10 cellular contexts compared by ENCODE assay signal in the genomic region with DNA sequence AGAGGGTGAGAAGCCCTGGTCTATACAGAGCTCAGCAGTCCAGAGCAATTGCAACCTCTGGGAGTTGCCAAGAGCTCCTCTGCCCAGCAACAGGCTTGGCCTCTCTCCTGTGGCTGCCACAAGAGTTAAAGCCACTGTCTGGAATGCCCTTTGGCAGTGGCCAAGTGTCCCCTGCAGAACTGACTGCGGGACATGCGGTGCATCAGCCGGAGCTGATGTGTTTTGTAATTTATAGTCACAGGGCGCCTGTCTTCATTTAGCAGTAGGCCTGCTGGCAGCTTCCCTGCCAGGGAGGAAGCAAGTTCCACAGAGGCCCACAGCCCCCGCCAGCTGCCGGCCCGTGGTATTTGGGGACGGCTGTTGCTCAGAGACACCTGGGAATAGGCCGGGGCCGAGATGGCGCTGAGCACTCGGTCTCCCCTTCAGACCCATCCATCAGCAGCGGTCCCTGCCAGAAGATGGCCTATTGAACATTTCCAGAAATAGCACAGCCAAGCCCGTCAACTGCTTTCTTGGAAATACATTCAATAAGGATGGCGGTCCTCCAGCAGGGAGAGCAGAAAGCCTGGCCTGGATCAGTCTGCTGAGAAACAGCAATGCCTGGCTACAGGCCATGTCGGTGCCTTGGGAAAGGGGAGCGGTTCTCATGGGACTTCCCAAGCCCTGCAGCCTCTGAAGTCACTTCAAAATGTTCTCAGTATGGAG.
DNase-seq lines count a peak whose midpoint lies in the region; TF ChIP-seq lines count a peak whose summit lies in the region.
"Had no signal": no experiment of that assay in that cellular context is flagged by ENCODE, and none has a peak within 500 bp of the region (broad histone marks: within the 10 kb centered on the region; RNA-seq: fewer than 3 reads in every experiment).

No MANE protein-coding gene starts in this region.

- no peak for TF ChIP-seq POLR2A in lower leg skin (IDR thresholded peaks at IDR 0.05)
- no peak for TF ChIP-seq POLR2A in stomach (IDR thresholded peaks at IDR 0.05)

- H3K36me3 ChIP-seq in MG63 (no peaks in the 10 kb centered on the region), stomach (no peaks in the 10 kb centered on the region)

- no peaks in the 10 kb centered on the region for H3K27me3 ChIP-seq in MG63
- H3K27me3 ChIP-seq in dorsolateral prefrontal cortex, result no peaks in the 10 kb centered on the region
- H3K27me3 ChIP-seq in stomach, result no peaks in the 10 kb centered on the region

- H3K27ac ChIP-seq in dorsolateral prefrontal cortex, result peak overlapping the region in 55 of 59 donors; percentile 12 to 85 (median 67)
- H3K27ac ChIP-seq in stomach, result peak overlapping the region in 4 of 5 donors; percentile 59 to 84 (median 72)
- no peak overlapping the region for H3K27ac ChIP-seq in RWPE1

- H3K9me3 ChIP-seq in MG63 (no peaks in the 10 kb centered on the region), stomach (no peaks in the 10 kb centered on the region)

- H3K4me3 ChIP-seq in MG63, result no peak overlapping the region
- peak overlapping the region in 41 of 59 donors; percentile 1 to 51 (median 27) for H3K4me3 ChIP-seq in dorsolateral prefrontal cortex
- no peak overlapping the region for H3K4me3 ChIP-seq in lower leg skin (ENCODE audit: low read depth, poor library complexity, severe bottlenecking)
- no peak overlapping the region for H3K4me3 ChIP-seq in stomach

- POLR2A ChIA-PET in RWPE1 (lab: Yijun Ruan, JAX; ENCODE audit: low non-redundant PET), result no interaction called here

- peak; percentile 82 for TF ChIP-seq EP300 in stomach (IDR thresholded peaks at IDR 0.05)

- DNase-seq in MG63 (peak; percentile 70), dorsolateral prefrontal cortex (peak; percentile 24 to 79 (median 72)), lower leg skin (ENCODE audit: low spot score in 2 of 2) (peak; percentile 68 to 91), stomach (no peak), NCI-H146 (lab: John Stamatoyannopoulos, UW) (no peak), RWPE1 (ENCODE audit: low spot score) (no peak), kidney glomerular epithelial cell (lab: John Stamatoyannopoulos, UW) (no peak)
- DNase-seq in stimulated activated CD4-positive, alpha-beta T cell treated with anti-CD3 and anti-CD28 coated beads, Interleukin-15, amount 100 ng/mL, for 24 hours, result no peak
- DNase-seq: dermis blood vessel endothelial cell, NCI-H2029 had no signal

- CTCF ChIA-PET in RWPE1 (lab: Yijun Ruan, JAX), result interaction anchor here (0.6 to 0.7 kb wide), 2 partner anchors 40 to 122 kb away, joined by 3 read pairs; no protein-coding TSS in a partner anchor

- peaks cover 0 to 36% (median 22%) of the 10 kb centered on the region in 4 donors for H3K4me1 ChIP-seq in stomach

- WGBS in lower leg skin, 2 donors, result 19 to 21% methylated on average over 15 to 16 of the region's 17 CpGs
- 38 to 69% (median 58%) methylated on average over 14 to 17 of the region's 17 CpGs for WGBS in stomach, 5 donors

- intact Hi-C loops in dorsolateral prefrontal cortex (cut with DNase I), result loop anchor here in 1 of 2 donors (5.0 kb wide), 2 partner anchors 77 to 83 kb away; no protein-coding TSS in a partner anchor
- intact Hi-C loops in lower leg skin (cut with DNase I; ENCODE audit: low total_unique reads), result no loop called here
- intact Hi-C loops in stomach (cut with DNase I; ENCODE audit: low total_unique reads), result no loop called here

- TF ChIP-seq CTCF in dorsolateral prefrontal cortex (IDR thresholded peaks at IDR 0.05 in 54 of 56, conservative IDR thresholded peaks at IDR 0.05 in 2 of 56; ENCODE audit: low read depth in 1 of 56, partially characterized antibody in 56 of 56) (peak in 2 of 56 donors; percentile 9 to 10), lower leg skin (IDR thresholded peaks at IDR 0.05) (no peak), stomach (IDR thresholded peaks at IDR 0.05) (no peak), RWPE1 (conservative IDR thresholded peaks at IDR 0.05; ENCODE audit: low read depth) (no peak)

Comparison
In these comparisons a context has a peak if more than half of its experiments do, and no peak if none do; other contexts are left out.
1. DNase-seq: peak in MG63 (single experiment), dorsolateral prefrontal cortex (10 of 10) and lower leg skin (2 of 2); none in stomach (single experiment), NCI-H146 (single experiment), RWPE1 (single experiment), kidney glomerular epithelial cell (single experiment) and stimulated activated CD4-positive, alpha-beta T cell treated with anti-CD3 and anti-CD28 coated beads, Interleukin-15, amount 100 ng/mL, for 24 hours (single experiment).
2. H3K4me3 ChIP-seq: peak in dorsolateral prefrontal cortex (41 of 59); none in MG63 (single experiment), lower leg skin (single experiment) and stomach (0 of 4).